9 cellular contexts compared by ENCODE assay signal in the genomic region with DNA sequence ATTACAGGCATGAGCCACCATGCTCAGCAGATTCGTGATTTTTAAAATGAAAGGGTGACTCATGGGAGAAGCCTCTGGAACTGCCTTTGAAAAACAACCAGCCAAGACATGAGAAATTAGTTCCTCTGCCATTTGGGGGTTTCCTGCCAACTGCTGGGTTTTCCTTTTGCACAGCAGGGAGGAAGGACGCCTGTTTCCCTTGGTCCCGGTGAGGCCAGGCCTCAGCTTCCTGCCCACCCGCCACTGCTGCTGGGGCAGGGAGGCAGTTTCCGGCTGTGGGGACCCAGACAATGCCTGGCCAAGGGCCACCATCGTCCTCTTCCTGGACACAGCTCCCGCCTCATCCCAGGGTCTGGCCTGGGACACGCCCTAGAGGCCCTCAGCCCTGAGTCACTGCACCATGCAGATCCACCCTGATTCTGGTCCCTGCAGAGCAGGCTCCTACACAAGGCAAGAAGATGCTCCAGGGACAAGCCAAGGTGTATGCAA. TPM values are rescaled to one million over a fixed set of nuclear protein-coding genes. Genes with fewer than 3 reads are reported as not detected.
DNase-seq lines count a peak whose midpoint lies in the region; ATAC-seq and TF ChIP-seq lines count a peak whose summit lies in the region.
"Had no signal": no experiment of that assay in that cellular context is flagged by ENCODE, and none has a peak within 500 bp of the region (broad histone marks: within the 10 kb centered on the region; RNA-seq: fewer than 3 reads in every experiment).

No MANE protein-coding gene starts in this region.

- CTCF ChIA-PET in WTC11 (lab: Charles Lee) = interaction anchor here (0.6 to 1.1 kb wide), 4 partner anchors 10 to 971 kb away, joined by 3 to 6 read pairs (median 3); a partner anchor contains a TSS

- in situ Hi-C loops in G401 (cut with HindIII; ENCODE audit: low sequenced_read_pairs) = no loop called here

- ATAC-seq in WTC11 (no peak), HG03520 (IDR thresholded peaks at IDR 0.05; ENCODE audit: unreplicated experiment) (no peak), HG03280 (IDR thresholded peaks at IDR 0.05; ENCODE audit: unreplicated experiment) (no peak)

- H3K9me3 Mint-ChIP-seq in WTC11 = no peaks in the 10 kb centered on the region

- peak overlapping the region; percentile 9 for H3K4me3 ChIP-seq in fibroblast of the aortic adventitia (ENCODE audit: low read depth, low read length)

- H3K36me3 Mint-ChIP-seq in WTC11 = peaks cover 6% of the 10 kb centered on the region

- peak overlapping the region; percentile 54 for H3K27ac Mint-ChIP-seq in WTC11

- H3K4me3 Mint-ChIP-seq in WTC11 = no peak overlapping the region

- peak; percentile 63 for DNase-seq in activated CD8-positive, alpha-beta memory T cell treated with anti-CD3 and anti-CD28 coated beads for 24 hours
- DNase-seq in activated CD8-positive, alpha-beta memory T cell treated with anti-CD3 and anti-CD28 coated beads, Interleukin-2, amount 50 U/mL, for 48 hours = no peak
- DNase-seq in WTC11 (ENCODE audit: low spot score) (no peak), fibroblast of the aortic adventitia (ENCODE audit: low read depth) (peak; percentile 92), renal cortical epithelial cell (ENCODE audit: low read depth) (peak; percentile 83), G401 (ENCODE audit: low spot score) (no peak)
- DNase-seq: DND-41 had no signal

- POLR2A ChIA-PET in WTC11 (lab: Charles Lee) = interaction anchor here (0.6 kb wide), 1 partner anchor 202 kb away, joined by 3 read pairs; no protein-coding TSS in a partner anchor

- H3K4me1 Mint-ChIP-seq in WTC11 = peaks cover 16% of the 10 kb centered on the region

- TF ChIP-seq CTCF in WTC11 (IDR thresholded peaks at IDR 0.05) (no peak), fibroblast of the aortic adventitia (IDR thresholded peaks at IDR 0.05; ENCODE audit: insufficient read depth, low read length) (no peak)

- H3K27me3 Mint-ChIP-seq in WTC11 (ENCODE audit: low read depth) = no peaks in the 10 kb centered on the region

TF ChIP-seq in WTC11, 78 proteins besides CTCF, POLR2A, EP300 and RAD21:
- TF ChIP-seq ETV6 (CRISPR knock-in tag; IDR thresholded peaks at IDR 0.05) (peak; percentile 55; the same call in 1 of the 2 replicates), RELA (CRISPR knock-in tag; IDR thresholded peaks at IDR 0.05; ENCODE audit: borderline replicate concordance) (no peak)

RNA-seq across cellular contexts. Expression of a gene that starts 10.2 kb away (rescaled TPM):
- 23.9 to 30.6 TPM (median 28.6 TPM) in 3 replicates for total RNA-seq in WTC11 (2021)
- total RNA-seq in fibroblast of the aortic adventitia (ENCODE audit: low replicate concordance) = 27.1 and 30.6 TPM in 2 replicates
- total RNA-seq in renal cortical epithelial cell = 18.9 and 30.3 TPM in 2 replicates
- total RNA-seq in G401 (2014; rRNA removed; shearing (Covaris generic)) = 34.6 and 45.2 TPM in 2 replicates

RNA-seq across cellular contexts. Expression of a gene that starts 40.1 kb away (rescaled TPM):
- total RNA-seq in WTC11 (2021) = 52.5 to 68.6 TPM (median 52.7 TPM) in 3 replicates
- total RNA-seq in fibroblast of the aortic adventitia (ENCODE audit: low replicate concordance) = 20.9 and 31.2 TPM in 2 replicates
- 11.8 and 30.5 TPM in 2 replicates for total RNA-seq in renal cortical epithelial cell
- total RNA-seq in G401 (2014; rRNA removed; shearing (Covaris generic)) = 20.4 and 24.8 TPM in 2 replicates

Comparison
In these comparisons a context has a peak if more than half of its experiments do, and no peak if none do; other contexts are left out.
1. DNase-seq: peak in activated CD8-positive, alpha-beta memory T cell treated with anti-CD3 and anti-CD28 coated beads for 24 hours (single experiment), fibroblast of the aortic adventitia (single experiment) and renal cortical epithelial cell (single experiment); none in activated CD8-positive, alpha-beta memory T cell treated with anti-CD3 and anti-CD28 coated beads, Interleukin-2, amount 50 U/mL, for 48 hours (single experiment), WTC11 (single experiment) and G401 (single experiment).